17 cellular contexts compared by ENCODE assay signal in genomic region chr4:150462743-150463142, GRCh38.
"Had no signal": no experiment of that assay in that cellular context is flagged by ENCODE, and none has a peak within 500 bp of the region (broad histone marks: within the 10 kb centered on the region; RNA-seq: fewer than 3 reads in every experiment).

No MANE protein-coding gene starts in this region.

- H3K4me3 ChIP-seq: testis had no signal

- FAIRE-seq: astrocyte had no signal

- ATAC-seq: activated CD8-positive, alpha-beta T cell treated with anti-CD3 and anti-CD28 coated beads, Interleukin-2, amount 10 ng/mL, durations not matched to agents 7 days and 5 days; effector memory CD8-positive, alpha-beta T cell; foreskin keratinocyte; left lobe of liver; stimulated activated naive CD8-positive, alpha-beta T cell treated with anti-CD3 and anti-CD28 coated beads, Interleukin-15, amount 100 ng/mL, for 72 hours had no signal

- H3K9me3 Mint-ChIP-seq: dendritic cell treated with granulocyte-macrophage colony-stimulating factor and Interleukin-4, amounts not matched to agents 40 ng/mL and 50 ng/mL, for 4 days; effector memory CD8-positive, alpha-beta T cell; memory B cell; nephron; stimulated activated naive CD8-positive, alpha-beta T cell treated with anti-CD3 and anti-CD28 coated beads, Interleukin-15, amount 100 ng/mL, for 72 hours had no signal

- H3K4me3 Mint-ChIP-seq: activated CD8-positive, alpha-beta T cell treated with anti-CD3 and anti-CD28 coated beads, Interleukin-2, amount 10 ng/mL, durations not matched to agents 7 days and 5 days; dendritic cell treated with granulocyte-macrophage colony-stimulating factor and Interleukin-4, amounts not matched to agents 40 ng/mL and 50 ng/mL, for 4 days; effector memory CD8-positive, alpha-beta T cell; memory B cell; nephron; stimulated activated naive CD8-positive, alpha-beta T cell treated with anti-CD3 and anti-CD28 coated beads, Interleukin-15, amount 100 ng/mL, for 72 hours had no signal

- H3K27ac Mint-ChIP-seq: activated CD8-positive, alpha-beta T cell treated with anti-CD3 and anti-CD28 coated beads, Interleukin-2, amount 10 ng/mL, durations not matched to agents 7 days and 5 days; dendritic cell treated with granulocyte-macrophage colony-stimulating factor and Interleukin-4, amounts not matched to agents 40 ng/mL and 50 ng/mL, for 4 days; effector memory CD8-positive, alpha-beta T cell; memory B cell; nephron; stimulated activated naive CD8-positive, alpha-beta T cell treated with anti-CD3 and anti-CD28 coated beads, Interleukin-15, amount 100 ng/mL, for 72 hours had no signal

- DNase-seq: activated CD4-positive, alpha-beta T cell treated with anti-CD3 and anti-CD28 coated beads for 4 hours; activated CD8-positive, alpha-beta memory T cell treated with anti-CD3 and anti-CD28 coated beads, Interleukin-2, amount 50 U/mL, for 48 hours; activated CD8-positive, alpha-beta T cell treated with anti-CD3 and anti-CD28 coated beads, Interleukin-2, amount 10 ng/mL, durations not matched to agents 7 days and 5 days; activated naive CD4-positive, alpha-beta T cell; caudate nucleus; effector memory CD8-positive, alpha-beta T cell; foreskin keratinocyte; head of caudate nucleus; islet precursor cell; stimulated activated CD4-positive, alpha-beta T cell treated with anti-CD3 and anti-CD28 coated beads, Interleukin-4, amount 100 ng/mL, for 1 hour; stimulated activated naive CD8-positive, alpha-beta T cell treated with anti-CD3 and anti-CD28 coated beads, Interleukin-15, amount 100 ng/mL, for 72 hours; testis had no signal

- H3K9me3 ChIP-seq: testis had no signal

- H3K27me3 Mint-ChIP-seq: dendritic cell treated with granulocyte-macrophage colony-stimulating factor and Interleukin-4, amounts not matched to agents 40 ng/mL and 50 ng/mL, for 4 days; effector memory CD8-positive, alpha-beta T cell; memory B cell; stimulated activated naive CD8-positive, alpha-beta T cell treated with anti-CD3 and anti-CD28 coated beads, Interleukin-15, amount 100 ng/mL, for 72 hours had no signal

- H3K4me1 Mint-ChIP-seq: memory B cell; nephron; stimulated activated naive CD8-positive, alpha-beta T cell treated with anti-CD3 and anti-CD28 coated beads, Interleukin-15, amount 100 ng/mL, for 72 hours had no signal

- H3K27me3 ChIP-seq: foreskin keratinocyte, testis had no signal

- H3K4me1 ChIP-seq: foreskin keratinocyte, testis had no signal
